9 cellular contexts compared by ENCODE assay signal in the genomic region with DNA sequence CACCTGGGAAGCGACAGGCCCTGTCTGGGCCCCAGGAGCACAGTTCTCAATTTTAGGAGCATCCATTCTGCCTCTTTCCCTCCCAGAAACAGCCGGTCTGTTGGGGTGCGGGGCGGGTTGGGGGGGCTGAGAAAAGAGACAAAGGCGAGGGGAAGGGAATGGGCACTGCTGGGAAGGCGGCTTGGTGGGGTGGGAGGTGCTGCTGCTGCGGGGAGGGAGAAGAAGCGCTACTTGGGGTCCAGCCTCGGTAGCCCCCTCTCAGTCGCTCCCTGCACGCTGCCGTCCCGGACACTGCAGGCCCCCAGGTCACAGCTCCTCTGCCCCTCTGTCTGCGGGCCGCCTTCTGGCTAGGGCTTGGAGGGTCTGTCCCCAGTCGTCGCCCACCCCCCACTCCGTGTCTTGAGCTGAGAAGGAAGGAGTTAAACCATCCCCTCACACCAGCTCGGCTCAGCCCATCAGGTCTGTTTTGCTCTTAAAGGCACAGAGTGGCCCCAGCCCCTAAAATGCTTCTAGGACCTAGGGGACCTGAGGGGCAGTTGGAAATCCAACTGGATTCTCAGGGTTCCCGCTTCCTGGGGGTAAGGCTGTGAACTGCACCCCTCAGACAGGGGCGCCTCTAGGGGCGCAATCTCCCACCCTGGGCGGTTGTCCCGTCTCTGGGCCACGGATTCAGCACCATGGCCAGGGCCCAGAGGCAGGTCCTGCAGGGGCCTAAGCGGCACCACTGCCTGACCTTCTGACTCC. TPM values are rescaled to one million over a fixed set of nuclear protein-coding genes. Genes with fewer than 3 reads are reported as not detected.
A peak's percentile ranks its signal among the peaks of the same experiment; 100 is the strongest.
DNase-seq lines count a peak whose midpoint lies in the region; ATAC-seq and TF ChIP-seq lines count a peak whose summit lies in the region.
"Had no signal": no experiment of that assay in that cellular context is flagged by ENCODE, and none has a peak within 500 bp of the region (broad histone marks: within the 10 kb centered on the region; RNA-seq: fewer than 3 reads in every experiment).

No MANE protein-coding gene starts in this region.

- no peaks in the 10 kb centered on the region for H3K4me1 ChIP-seq in fibroblast of lung (ENCODE audit: control insufficient read depth, extremely low read depth, insufficient read depth, low read length)

- no peak overlapping the region for H3K4me2 ChIP-seq in SU-DHL-6 (ENCODE audit: low read depth, low read length, poor library complexity, severe bottlenecking)
- H3K4me2 ChIP-seq in fibroblast of lung (ENCODE audit: extremely low read depth, insufficient read depth, low read length) = no peak overlapping the region

- H3K36me3 ChIP-seq in SU-DHL-6 (ENCODE audit: low read length) (no peaks in the 10 kb centered on the region), fibroblast of lung (ENCODE audit: control insufficient read depth, insufficient read depth, low read length) (no peaks in the 10 kb centered on the region)

- DNase-seq in activated CD4-positive, alpha-beta T cell treated with anti-CD3 and anti-CD28 coated beads for 48 hours = peak; percentile 43
- DNase-seq in activated CD4-positive, alpha-beta T cell treated with anti-CD3 and anti-CD28 coated beads for 4 hours = no peak
- peak; percentile 21 to 32 for DNase-seq in fibroblast of lung (ENCODE audit: low read depth in 2 of 2)
- no peak for DNase-seq in osteocyte (ENCODE audit: extremely low spot score, unreplicated experiment)
- no peak for DNase-seq in NCI-H345 (lab: John Stamatoyannopoulos, UW)
- no peak for DNase-seq in NCI-H2227 (lab: John Stamatoyannopoulos, UW; ENCODE audit: unreplicated experiment)
- DNase-seq: CD4-positive, CD25-positive, alpha-beta regulatory T cell had no signal

- peak; percentile 29 for TF ChIP-seq CTCF in SU-DHL-6 (IDR thresholded peaks at IDR 0.05; ENCODE audit: insufficient read depth, low read length, poor library complexity, severe bottlenecking)
- peak in 1 of 2 donors; percentile 42 for TF ChIP-seq CTCF in fibroblast of lung (conservative IDR thresholded peaks at IDR 0.05 in 1 of 2, IDR thresholded peaks at IDR 0.05 in 1 of 2; ENCODE audit: low read depth in 1 of 2, low read length in 2 of 2)
- TF ChIP-seq CTCF in osteocyte (IDR thresholded peaks at IDR 0.05) = peak; percentile 48

- H4K20me1 ChIP-seq in SU-DHL-6 (ENCODE audit: low read depth, low read length) = no peaks in the 10 kb centered on the region
- no peaks in the 10 kb centered on the region for H4K20me1 ChIP-seq in fibroblast of lung (ENCODE audit: control insufficient read depth, extremely low read depth, insufficient read depth, low read length)

- H3K27me3 ChIP-seq in SU-DHL-6 (ENCODE audit: low read length) (no peaks in the 10 kb centered on the region), fibroblast of lung (ENCODE audit: control insufficient read depth, insufficient read depth, low read length) (peaks cover 11% of the 10 kb centered on the region)

- H3K4me1 Mint-ChIP-seq in osteocyte (ENCODE audit: unreplicated experiment) = peaks cover 4% of the 10 kb centered on the region

- H3K79me2 ChIP-seq in SU-DHL-6 (ENCODE audit: insufficient read depth, low read length) (no peaks in the 10 kb centered on the region), fibroblast of lung (ENCODE audit: control insufficient read depth, insufficient read depth, low read length) (no peaks in the 10 kb centered on the region)

- H3K27ac ChIP-seq in SU-DHL-6 (ENCODE audit: low read depth, low read length) (no peak overlapping the region), fibroblast of lung (ENCODE audit: insufficient read depth, low read length) (no peak overlapping the region)

- peaks cover 28% of the 10 kb centered on the region for H3K27me3 Mint-ChIP-seq in osteocyte (ENCODE audit: unreplicated experiment)

- ATAC-seq in HG03108 (IDR thresholded peaks at IDR 0.05; ENCODE audit: unreplicated experiment) = no peak

- no peak overlapping the region for H3K4me3 Mint-ChIP-seq in osteocyte (ENCODE audit: unreplicated experiment)

- no peaks in the 10 kb centered on the region for H3K9me2 ChIP-seq in SU-DHL-6 (replicated peaks; ENCODE audit: insufficient read depth, low read length)

- H3K9ac ChIP-seq in SU-DHL-6 (ENCODE audit: low read length) (no peak overlapping the region), fibroblast of lung (ENCODE audit: insufficient read depth, low read length) (no peak overlapping the region)

- no peak overlapping the region for H3K4me3 ChIP-seq in SU-DHL-6 (ENCODE audit: insufficient read depth, low read length, poor library complexity, severe bottlenecking)
- H3K4me3 ChIP-seq in fibroblast of lung (replicated peaks in 1 of 4; ENCODE audit: control extremely low read depth in 1 of 4, insufficient read depth in 1 of 4, low read depth in 3 of 4, low read length in 4 of 4) = no peak overlapping the region

- H3K9me3 ChIP-seq in SU-DHL-6 (ENCODE audit: insufficient read depth, low read length) (no peaks in the 10 kb centered on the region), fibroblast of lung (ENCODE audit: control insufficient read depth, insufficient read depth, low read depth, low read length) (no peaks in the 10 kb centered on the region)

- no peaks in the 10 kb centered on the region for H3F3A ChIP-seq in SU-DHL-6 (ENCODE audit: insufficient read depth)

- H2AFZ ChIP-seq in SU-DHL-6 (ENCODE audit: low read depth, low read length, severe bottlenecking) = no peak overlapping the region
- no peak overlapping the region for H2AFZ ChIP-seq in fibroblast of lung (ENCODE audit: low read length)

- H3K27ac Mint-ChIP-seq in osteocyte (ENCODE audit: unreplicated experiment) = no peak overlapping the region
- H3K27ac Mint-ChIP-seq: CD4-positive, CD25-positive, alpha-beta regulatory T cell had no signal

- no peaks in the 10 kb centered on the region for H3K9me3 Mint-ChIP-seq in osteocyte (ENCODE audit: unreplicated experiment)

- H3K36me3 Mint-ChIP-seq in osteocyte (ENCODE audit: unreplicated experiment) = no peaks in the 10 kb centered on the region

RNA-seq across cellular contexts. Expression of a gene that starts 0.7 kb away (rescaled TPM):
- total RNA-seq in fibroblast of lung (not detected in 2 replicates), osteocyte (not detected in 2 replicates)
- polyA plus RNA-seq in fibroblast of lung = not detected in 2 replicates
- polyA plus RNA-seq in fibroblast of lung (2012) = not detected in 2 replicates
- polyA minus RNA-seq in fibroblast of lung (ENCODE audit: low replicate concordance) = not detected in 2 replicates
- total RNA-seq: CD4-positive, CD25-positive, alpha-beta regulatory T cell had no signal

RNA-seq across cellular contexts. Expression of a gene that starts 37.3 kb away (rescaled TPM):
- 63.2 and 73.2 TPM in 2 replicates for total RNA-seq in fibroblast of lung
- polyA plus RNA-seq in fibroblast of lung = 50.9 and 53.5 TPM in 2 replicates
- polyA plus RNA-seq in fibroblast of lung (2012) = 31.9 and 33.9 TPM in 2 replicates
- polyA minus RNA-seq in fibroblast of lung (ENCODE audit: low replicate concordance) = 22.1 and 49.4 TPM in 2 replicates
- total RNA-seq in osteocyte = 41.2 and 44.9 TPM in 2 replicates

Comparison
In these comparisons a context has a peak if more than half of its experiments do, and no peak if none do; other contexts are left out.
1. DNase-seq: peak in activated CD4-positive, alpha-beta T cell treated with anti-CD3 and anti-CD28 coated beads for 48 hours (single experiment) and fibroblast of lung (2 of 2); none in activated CD4-positive, alpha-beta T cell treated with anti-CD3 and anti-CD28 coated beads for 4 hours (0 of 2), osteocyte (single experiment), NCI-H345 (single experiment) and NCI-H2227 (single experiment).